ENCODE assay signal across 20 cellular contexts in the genomic region with DNA sequence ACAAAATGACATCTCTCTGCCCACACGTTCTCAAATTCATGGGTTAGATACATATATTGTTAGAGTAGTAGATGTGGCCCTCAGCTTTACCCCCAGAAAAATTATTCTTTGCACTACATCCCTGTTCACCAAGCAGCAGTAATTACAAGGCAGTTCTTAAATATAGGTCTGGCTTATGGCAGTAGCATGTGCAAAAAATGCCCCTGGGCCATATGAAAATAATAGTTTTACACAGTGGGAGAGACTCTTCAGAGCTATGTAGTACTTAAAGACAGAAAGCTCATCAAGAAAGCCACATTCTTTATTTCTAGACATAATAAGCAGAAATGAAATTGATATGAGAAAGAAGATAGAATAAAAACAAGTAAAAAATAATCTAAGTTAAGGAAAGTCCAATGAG.
"Had no signal": no experiment of that assay in that cellular context is flagged by ENCODE, and none has a peak within 500 bp of the region (broad histone marks: within the 10 kb centered on the region; RNA-seq: fewer than 3 reads in every experiment).

No MANE protein-coding gene starts in this region.

- ATAC-seq: left colon; left lung; natural killer cell; right lobe of liver; stimulated activated naive B cell treated with anti-CD40 and anti-IgM and Interleukin-4, amounts not matched to agents 10 μg/mL and 1 μg/mL and 100 μg/mL, for 72 hours; stimulated activated naive CD8-positive, alpha-beta T cell treated with anti-CD3 and anti-CD28 coated beads, Interleukin-15, Interleukin-2, amounts not matched to agents 100 U/mL and 50 U/mL, for 24 hours had no signal

- DNase-seq: immature natural killer cell; kidney; left colon; left lung; mesendoderm; naive B cell; natural killer cell; nephron progenitor cell; occipital lobe; ovary; right lobe of liver; stimulated activated CD4-positive, alpha-beta T cell treated with anti-CD3 and anti-CD28 coated beads, Interleukin-1b, Interleukin-23, amount 100 ng/mL, for 48 hours; stimulated activated CD4-positive, alpha-beta T cell treated with anti-CD3 and anti-CD28 coated beads, Interleukin-4, amount 100 ng/mL, for 1 hour; stimulated activated naive B cell treated with anti-CD40 and anti-IgM and Interleukin-4, amounts not matched to agents 10 μg/mL and 1 μg/mL and 100 μg/mL, for 72 hours; stimulated activated naive CD8-positive, alpha-beta T cell treated with anti-CD3 and anti-CD28 coated beads, Interleukin-15, Interleukin-2, amounts not matched to agents 100 U/mL and 50 U/mL, for 24 hours; stomach; testis; thyroid gland; transverse colon; upper lobe of left lung had no signal
